8 cellular contexts compared by ENCODE assay signal in the genomic region with DNA sequence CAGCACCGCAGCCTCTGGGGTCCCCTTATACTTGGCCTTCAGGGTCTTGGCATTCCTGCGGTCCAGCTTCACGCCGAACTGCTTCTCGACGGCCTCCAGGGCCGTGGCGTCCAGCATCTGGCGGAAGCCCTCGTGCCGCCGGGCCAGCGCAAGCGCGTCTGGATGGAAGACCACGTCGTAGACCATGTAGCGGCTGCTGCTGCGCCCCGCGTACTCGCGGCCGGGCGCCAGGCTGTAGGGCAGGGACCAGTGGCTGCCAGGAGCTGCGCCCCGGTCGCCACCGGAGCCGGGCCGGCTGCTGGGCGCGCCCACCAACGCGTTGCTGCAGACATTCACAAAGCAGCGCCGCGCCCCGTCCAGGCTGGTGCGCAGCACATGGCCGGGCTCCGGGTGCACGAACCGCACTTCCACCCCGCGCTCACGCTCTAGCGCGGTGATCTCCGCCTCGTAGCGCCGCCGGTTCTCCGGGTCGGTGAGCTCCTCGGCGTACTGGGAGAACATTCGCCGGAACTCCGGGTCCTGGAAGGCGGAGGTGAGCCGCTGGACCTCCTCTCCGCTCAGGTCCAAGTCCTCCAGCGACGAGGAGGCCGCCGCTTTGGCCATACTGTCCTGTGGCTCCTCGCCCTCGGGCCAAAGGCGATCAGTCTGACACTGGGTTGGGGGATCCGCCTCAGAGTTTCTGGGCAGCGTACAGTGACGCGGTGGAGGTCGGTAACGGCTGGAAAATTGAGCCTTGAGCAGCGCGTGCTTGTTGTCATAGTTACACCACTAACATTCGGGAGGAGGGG. TPM values are rescaled to one million over a fixed set of nuclear protein-coding genes. Genes with fewer than 3 reads are reported as not detected.
DNase-seq lines count a peak whose midpoint lies in the region; ATAC-seq and TF ChIP-seq lines count a peak whose summit lies in the region.

A gene with protein sequence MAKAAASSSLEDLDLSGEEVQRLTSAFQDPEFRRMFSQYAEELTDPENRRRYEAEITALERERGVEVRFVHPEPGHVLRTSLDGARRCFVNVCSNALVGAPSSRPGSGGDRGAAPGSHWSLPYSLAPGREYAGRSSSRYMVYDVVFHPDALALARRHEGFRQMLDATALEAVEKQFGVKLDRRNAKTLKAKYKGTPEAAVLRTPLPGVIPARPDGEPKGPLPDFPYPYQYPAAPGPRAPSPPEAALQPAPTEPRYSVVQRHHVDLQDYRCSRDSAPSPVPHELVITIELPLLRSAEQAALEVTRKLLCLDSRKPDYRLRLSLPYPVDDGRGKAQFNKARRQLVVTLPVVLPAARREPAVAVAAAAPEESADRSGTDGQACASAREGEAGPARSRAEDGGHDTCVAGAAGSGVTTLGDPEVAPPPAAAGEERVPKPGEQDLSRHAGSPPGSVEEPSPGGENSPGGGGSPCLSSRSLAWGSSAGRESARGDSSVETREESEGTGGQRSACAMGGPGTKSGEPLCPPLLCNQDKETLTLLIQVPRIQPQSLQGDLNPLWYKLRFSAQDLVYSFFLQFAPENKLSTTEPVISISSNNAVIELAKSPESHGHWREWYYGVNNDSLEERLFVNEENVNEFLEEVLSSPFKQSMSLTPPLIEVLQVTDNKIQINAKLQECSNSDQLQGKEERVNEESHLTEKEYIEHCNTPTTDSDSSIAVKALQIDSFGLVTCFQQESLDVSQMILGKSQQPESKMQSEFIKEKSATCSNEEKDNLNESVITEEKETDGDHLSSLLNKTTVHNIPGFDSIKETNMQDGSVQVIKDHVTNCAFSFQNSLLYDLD (minus strand): TSS at position 698 of the 788 bp plus-strand sequence. CDS start 95 bp downstream, at position 603.

- H3K36me3 Mint-ChIP-seq in Caco-2 (ENCODE audit: insufficient read depth, unreplicated experiment) = peaks cover 71% of the 10 kb centered on the region
- peaks cover 13 to 30% of the 10 kb centered on the region in 2 donors for H3K36me3 Mint-ChIP-seq in activated T-cell treated with anti-CD3 and anti-CD28 coated beads, Interleukin-2, amount 50 U/mL, for 72 hours (ENCODE audit: insufficient read depth in 2 of 2)
- H3K36me3 Mint-ChIP-seq in naive thymus-derived CD4-positive, alpha-beta T cell = peaks cover 4 to 19% (median 11%) of the 10 kb centered on the region in 5 donors
- peaks cover 62% of the 10 kb centered on the region for H3K36me3 Mint-ChIP-seq in stimulated activated naive CD8-positive, alpha-beta T cell treated with anti-CD3 and anti-CD28 coated beads, Interleukin-15, Interleukin-2, amounts not matched to agents 100 ng/mL and 50 ng/mL, for 24 hours (ENCODE audit: low read depth)

- peaks cover 11% of the 10 kb centered on the region; the same call in 1 of the 2 replicates for H4K20me1 ChIP-seq in OCI-LY3 (ENCODE audit: insufficient read depth, low read length)

- H2AFZ ChIP-seq in OCI-LY3 (ENCODE audit: low read depth, low read length) = peak within 1 kb of the TSS; percentile 70; the same call in 1 of the 2 replicates

- H3K9me3 Mint-ChIP-seq in Caco-2 (ENCODE audit: unreplicated experiment) = no peaks in the 10 kb centered on the region
- H3K9me3 Mint-ChIP-seq in activated T-cell treated with anti-CD3 and anti-CD28 coated beads, Interleukin-2, amount 50 U/mL, for 72 hours = no peaks in the 10 kb centered on the region
- peaks cover 0 to 2% (median 0%) of the 10 kb centered on the region in 11 donors for H3K9me3 Mint-ChIP-seq in naive thymus-derived CD4-positive, alpha-beta T cell
- no peaks in the 10 kb centered on the region for H3K9me3 Mint-ChIP-seq in stimulated activated naive CD8-positive, alpha-beta T cell treated with anti-CD3 and anti-CD28 coated beads, Interleukin-15, Interleukin-2, amounts not matched to agents 100 ng/mL and 50 ng/mL, for 24 hours

- no peaks in the 10 kb centered on the region for H3K27me3 Mint-ChIP-seq in Caco-2 (ENCODE audit: insufficient read depth, unreplicated experiment)
- H3K27me3 Mint-ChIP-seq in activated T-cell treated with anti-CD3 and anti-CD28 coated beads, Interleukin-2, amount 50 U/mL, for 72 hours (ENCODE audit: low read depth) = no peaks in the 10 kb centered on the region
- H3K27me3 Mint-ChIP-seq in naive thymus-derived CD4-positive, alpha-beta T cell = no peaks in the 10 kb centered on the region
- no peaks in the 10 kb centered on the region for H3K27me3 Mint-ChIP-seq in stimulated activated naive CD8-positive, alpha-beta T cell treated with anti-CD3 and anti-CD28 coated beads, Interleukin-15, Interleukin-2, amounts not matched to agents 100 ng/mL and 50 ng/mL, for 24 hours

- TF ChIP-seq CTCF in Caco-2 (IDR thresholded peaks at IDR 0.05; ENCODE audit: insufficient read depth in 1 of 2, low read depth in 1 of 2, low read length in 1 of 2, severe bottlenecking in 1 of 2, unreplicated experiment in 1 of 2) (no peak), OCI-LY3 (IDR thresholded peaks at IDR 0.05; ENCODE audit: low read depth, low read length) (no peak), esophagus muscularis mucosa (IDR thresholded peaks at IDR 0.05) (no peak)

- H3K27me3 ChIP-seq in Caco-2 (replicated peaks; ENCODE audit: control insufficient read depth, insufficient read depth, low read length) (no peaks in the 10 kb centered on the region), OCI-LY3 (ENCODE audit: low read depth, low read length) (no peaks in the 10 kb centered on the region), esophagus muscularis mucosa (no peaks in the 10 kb centered on the region)
- H3K27me3 ChIP-seq in naive thymus-derived CD4-positive, alpha-beta T cell (ENCODE audit: control insufficient read depth in 2 of 2, insufficient read depth in 2 of 2, low read length in 2 of 2) = no peaks in the 10 kb centered on the region

- WGBS in esophagus muscularis mucosa = 0% methylated on average over 5 of the region's 80 CpGs

- peak; percentile 28 for ATAC-seq in GM21390 (IDR thresholded peaks at IDR 0.05; ENCODE audit: unreplicated experiment)
- peak; percentile 52 to 55 for ATAC-seq in activated T-cell treated with anti-CD3 and anti-CD28 coated beads, Interleukin-2, amount 50 U/mL, for 72 hours (replicated peaks in 1 of 2)
- peak; percentile 55 for ATAC-seq in naive thymus-derived CD4-positive, alpha-beta T cell

- H3K4me3 Mint-ChIP-seq in Caco-2 (ENCODE audit: unreplicated experiment) = peak within 1 kb of the TSS; percentile 93
- peak within 1 kb of the TSS; percentile 98 to 99 for H3K4me3 Mint-ChIP-seq in activated T-cell treated with anti-CD3 and anti-CD28 coated beads, Interleukin-2, amount 50 U/mL, for 72 hours
- peak within 1 kb of the TSS; percentile 81 to 100 (median 96) for H3K4me3 Mint-ChIP-seq in naive thymus-derived CD4-positive, alpha-beta T cell
- H3K4me3 Mint-ChIP-seq in stimulated activated naive CD8-positive, alpha-beta T cell treated with anti-CD3 and anti-CD28 coated beads, Interleukin-15, Interleukin-2, amounts not matched to agents 100 ng/mL and 50 ng/mL, for 24 hours = peak within 1 kb of the TSS; percentile 98

- peak within 1 kb of the TSS; percentile 92 for H3K9ac ChIP-seq in OCI-LY3 (ENCODE audit: low read length)

- peak within 1 kb of the TSS; percentile 92 for H3K4me3 ChIP-seq in Caco-2 (ENCODE audit: low read depth, low read length)
- peak within 1 kb of the TSS; percentile 95 for H3K4me3 ChIP-seq in OCI-LY3 (ENCODE audit: low read length)
- peak within 1 kb of the TSS; percentile 73 to 85 (median 81) for H3K4me3 ChIP-seq in esophagus muscularis mucosa
- H3K4me3 ChIP-seq in naive thymus-derived CD4-positive, alpha-beta T cell (ENCODE audit: low read length) = peak within 1 kb of the TSS; percentile 99

- intact Hi-C loops in Caco-2 (cut with micrococcal nuclease; ENCODE audit: unreplicated experiment) = loop anchor here (1.0 to 5.0 kb wide), 4 partner anchors 54 to 218 kb away; a partner anchor contains a TSS
- intact Hi-C loops in esophagus muscularis mucosa (cut with DNase I) = loop anchor here (5.0 to 10.0 kb wide), 5 partner anchors 37 to 480 kb away; a partner anchor contains a TSS
- intact Hi-C loops in naive thymus-derived CD4-positive, alpha-beta T cell (cut with micrococcal nuclease) = loop anchor here (1.0 to 10.0 kb wide), 19 partner anchors 14 to 898 kb away; a partner anchor contains a TSS

- H3K4me2 ChIP-seq in OCI-LY3 (ENCODE audit: low read length) = peak within 1 kb of the TSS; percentile 75

- CTCF ChIA-PET in Caco-2 (lab: Charles Lee) = interaction anchor here (0.7 to 1.9 kb wide), 16 partner anchors 11 to 233 kb away, joined by 3 to 23 read pairs (median 6); a partner anchor contains a TSS
- CTCF ChIA-PET in naive thymus-derived CD4-positive, alpha-beta T cell (lab: Charles Lee) = interaction anchor here (0.9 to 4.9 kb wide), 15 partner anchors 9 to 227 kb away, joined by 3 to 37 read pairs (median 4); a partner anchor contains a TSS

- no peaks in the 10 kb centered on the region for H3K9me3 ChIP-seq in Caco-2
- no peaks in the 10 kb centered on the region for H3K9me3 ChIP-seq in OCI-LY3 (ENCODE audit: insufficient read depth, low read length)
- no peaks in the 10 kb centered on the region for H3K9me3 ChIP-seq in esophagus muscularis mucosa
- H3K9me3 ChIP-seq in naive thymus-derived CD4-positive, alpha-beta T cell (ENCODE audit: control insufficient read depth in 2 of 3, low read length in 3 of 3) = no peaks in the 10 kb centered on the region

- peak within 1 kb of the TSS; percentile 95 for H3K27ac ChIP-seq in OCI-LY3 (ENCODE audit: low read length)
- H3K27ac ChIP-seq in esophagus muscularis mucosa (replicated peaks in 1 of 4) = peak within 1 kb of the TSS; percentile 92 to 97 (median 94)
- H3K27ac ChIP-seq in naive thymus-derived CD4-positive, alpha-beta T cell (ENCODE audit: low read depth, low read length) = peak within 1 kb of the TSS; percentile 96

- POLR2A ChIA-PET in Caco-2 (lab: Charles Lee) = interaction anchor here (0.6 to 1.5 kb wide), 8 partner anchors 11 to 228 kb away, joined by 3 to 28 read pairs (median 6); a partner anchor contains a TSS
- POLR2A ChIA-PET in naive thymus-derived CD4-positive, alpha-beta T cell (lab: Charles Lee) = interaction anchor here (0.6 to 8.5 kb wide), 26 partner anchors 11 to 729 kb away, joined by 3 to 226 read pairs (median 4); a partner anchor contains a TSS

- peak within 1 kb of the TSS; percentile 99 for H3K27ac Mint-ChIP-seq in Caco-2 (ENCODE audit: unreplicated experiment)
- H3K27ac Mint-ChIP-seq in activated T-cell treated with anti-CD3 and anti-CD28 coated beads, Interleukin-2, amount 50 U/mL, for 72 hours = peak within 1 kb of the TSS; percentile 78
- H3K27ac Mint-ChIP-seq in naive thymus-derived CD4-positive, alpha-beta T cell = peak within 1 kb of the TSS; percentile 90 to 99 (median 97)
- H3K27ac Mint-ChIP-seq in stimulated activated naive CD8-positive, alpha-beta T cell treated with anti-CD3 and anti-CD28 coated beads, Interleukin-15, Interleukin-2, amounts not matched to agents 100 ng/mL and 50 ng/mL, for 24 hours = peak within 1 kb of the TSS; percentile 95

- TSS peak; percentile 14 for BruUV-seq in Caco-2 (replicated peaks; lab: Mats Ljungman, UMichigan)

- H3K36me3 ChIP-seq in Caco-2 (ENCODE audit: control insufficient read depth, insufficient read depth, low read length) = no peaks in the 10 kb centered on the region; the same call in 1 of the 2 replicates
- peaks cover 44% of the 10 kb centered on the region for H3K36me3 ChIP-seq in OCI-LY3 (replicated peaks; ENCODE audit: low read depth, low read length)
- H3K36me3 ChIP-seq in esophagus muscularis mucosa = peaks cover 0 to 13% (median 2%) of the 10 kb centered on the region in 4 donors
- peaks cover 0 to 11% (median 0%) of the 10 kb centered on the region in 3 experiments for H3K36me3 ChIP-seq in naive thymus-derived CD4-positive, alpha-beta T cell (ENCODE audit: control insufficient read depth in 2 of 3, insufficient read depth in 3 of 3, low read length in 3 of 3)

- H3K4me1 ChIP-seq in Caco-2 = peaks cover 16% of the 10 kb centered on the region
- H3K4me1 ChIP-seq in OCI-LY3 (ENCODE audit: low read length) = peaks cover 22% of the 10 kb centered on the region
- peaks cover 32 to 71% (median 49%) of the 10 kb centered on the region in 4 donors for H3K4me1 ChIP-seq in esophagus muscularis mucosa
- H3K4me1 ChIP-seq in naive thymus-derived CD4-positive, alpha-beta T cell (ENCODE audit: control insufficient read depth in 2 of 2, insufficient read depth in 2 of 2, low read length in 2 of 2) = peaks cover 19 to 29% of the 10 kb centered on the region in 2 donors

- no peak for TF ChIP-seq POLR2A in esophagus muscularis mucosa (IDR thresholded peaks at IDR 0.05; ENCODE audit: low read depth)

- H3K79me2 ChIP-seq in OCI-LY3 (ENCODE audit: low read length) = peaks cover 95% of the 10 kb centered on the region

- no peak for TF ChIP-seq EP300 in esophagus muscularis mucosa (IDR thresholded peaks at IDR 0.05)

- DNase-seq in Caco-2 (peak; percentile 74 to 78), HT1080 (ENCODE audit: low read depth) (peak; percentile 48), esophagus muscularis mucosa (ENCODE audit: extremely low spot score) (no peak)
- DNase-seq in activated T-cell treated with anti-CD3 and anti-CD28 coated beads, Interleukin-2, amount 50 U/mL, for 72 hours = peak; percentile 70 to 75
- peak in 8 of 9 donors; percentile 55 to 83 (median 76) for DNase-seq in naive thymus-derived CD4-positive, alpha-beta T cell

- peaks cover 16% of the 10 kb centered on the region for H3K4me1 Mint-ChIP-seq in Caco-2 (ENCODE audit: low read depth, unreplicated experiment)
- peaks cover 58% of the 10 kb centered on the region for H3K4me1 Mint-ChIP-seq in activated T-cell treated with anti-CD3 and anti-CD28 coated beads, Interleukin-2, amount 50 U/mL, for 72 hours (ENCODE audit: low read depth)
- peaks cover 40 to 73% (median 54%) of the 10 kb centered on the region in 7 donors for H3K4me1 Mint-ChIP-seq in naive thymus-derived CD4-positive, alpha-beta T cell
- H3K4me1 Mint-ChIP-seq in stimulated activated naive CD8-positive, alpha-beta T cell treated with anti-CD3 and anti-CD28 coated beads, Interleukin-15, Interleukin-2, amounts not matched to agents 100 ng/mL and 50 ng/mL, for 24 hours (ENCODE audit: low read depth) = peaks cover 66% of the 10 kb centered on the region

RNA-seq across cellular contexts. Expression of the gene that starts here (rescaled TPM):
- total RNA-seq in Caco-2 (2022) (11.4 and 11.5 TPM in 2 replicates), esophagus muscularis mucosa (1 to 10 TPM; 6.5 to 8.8 (median 7.6) TPM)
- 26.1 and 26.6 TPM in 2 replicates for total RNA-seq in HT1080 (2014; rRNA removed; shearing (Covaris generic))
- polyA plus RNA-seq in HT1080 (2015; cell fraction: cytosol; rRNA removed) = 23.4 and 23.8 TPM in 2 replicates
- polyA plus RNA-seq in HT1080 (2015; cell fraction: nucleus; rRNA removed) = 11.0 and 13.4 TPM in 2 replicates
- 1 to 10 TPM; 6.0 to 6.6 TPM for total RNA-seq in activated T-cell treated with anti-CD3 and anti-CD28 coated beads, Interleukin-2, amount 50 U/mL, for 72 hours
- 10 to 100 TPM in 2 of 5 experiments, 1 to 10 TPM in 3; 7.1 to 15.8 (median 9.0) TPM for total RNA-seq in naive thymus-derived CD4-positive, alpha-beta T cell
- polyA plus RNA-seq in naive thymus-derived CD4-positive, alpha-beta T cell = 10 to 100 TPM; 10.1 to 15.7 TPM
